In genomic region chr7:147308539-147308938, GRCh38 we compare ENCODE assay signal across 19 cellular contexts.
"Had no signal": no experiment of that assay in that cellular context is flagged by ENCODE, and none has a peak within 500 bp of the region (broad histone marks: within the 10 kb centered on the region; RNA-seq: fewer than 3 reads in every experiment).

No MANE protein-coding gene starts in this region.

- H3K36me3 Mint-ChIP-seq: activated naive CD8-positive, alpha-beta T cell; brain; mesothelial cell of epicardium; T-cell had no signal

- H3K4me3 Mint-ChIP-seq: activated CD4-positive, alpha-beta T cell treated with anti-CD3 and anti-CD28 coated beads, Interleukin-2, amount 10 ng/mL, durations not matched to agents 7 days and 5 days; activated naive CD8-positive, alpha-beta T cell; brain; mesothelial cell of epicardium; neural crest cell; T-cell had no signal

- H3K27ac Mint-ChIP-seq: activated CD4-positive, alpha-beta T cell treated with anti-CD3 and anti-CD28 coated beads, Interleukin-2, amount 10 ng/mL, durations not matched to agents 7 days and 5 days; activated naive CD8-positive, alpha-beta T cell; brain; mesothelial cell of epicardium; T-cell had no signal

- H3K27me3 Mint-ChIP-seq: activated CD4-positive, alpha-beta T cell treated with anti-CD3 and anti-CD28 coated beads, Interleukin-2, amount 10 ng/mL, durations not matched to agents 7 days and 5 days; activated naive CD8-positive, alpha-beta T cell; T-cell had no signal

- ATAC-seq: gastroesophageal sphincter; sciatic nerve; stimulated activated naive CD8-positive, alpha-beta T cell treated with anti-CD3 and anti-CD28 coated beads, Interleukin-15, Interleukin-2, amounts not matched to agents 100 U/mL and 50 U/mL, for 24 hours; T-cell had no signal

- H3K4me1 Mint-ChIP-seq: activated CD4-positive, alpha-beta T cell treated with anti-CD3 and anti-CD28 coated beads, Interleukin-2, amount 10 ng/mL, durations not matched to agents 7 days and 5 days; brain; T-cell had no signal

- H3K9me3 ChIP-seq: gastroesophageal sphincter, ovary, testis, upper lobe of left lung had no signal

- H3K4me3 ChIP-seq: gastroesophageal sphincter, ovary, testis, upper lobe of left lung had no signal

- H3K27me3 ChIP-seq: gastroesophageal sphincter, ovary, testis, upper lobe of left lung had no signal

- H3K36me3 ChIP-seq: gastroesophageal sphincter, ovary, upper lobe of left lung had no signal

- DNase-seq: activated CD4-positive, alpha-beta T cell treated with anti-CD3 and anti-CD28 coated beads, Interleukin-2, amount 10 ng/mL, durations not matched to agents 7 days and 5 days; activated CD8-positive, alpha-beta memory T cell treated with anti-CD3 and anti-CD28 coated beads for 24 hours; activated gamma-delta T cell treated with Interleukin-2 at 50 U/mL for 16 hours; amygdala; cerebellar nuclear complex; effector memory CD4-positive, alpha-beta T cell; ovary; stimulated activated naive CD8-positive, alpha-beta T cell treated with anti-CD3 and anti-CD28 coated beads, Interleukin-15, Interleukin-2, amounts not matched to agents 100 U/mL and 50 U/mL, for 24 hours; T-cell; T-helper 9 cell; testis; upper lobe of left lung had no signal

- H3K27ac ChIP-seq: epithelial cell of prostate, gastroesophageal sphincter, ovary, testis, upper lobe of left lung had no signal

- H3K4me1 ChIP-seq: gastroesophageal sphincter, testis, upper lobe of left lung had no signal

- H3K9me3 Mint-ChIP-seq: mesothelial cell of epicardium had no signal
